1 cellular context compared by ENCODE assay signal in genomic region chr20:12925863-12926547, GRCh38.
TF ChIP-seq lines count a peak whose summit lies in the region.

No MANE protein-coding gene starts in this region.

TF ChIP-seq in HepG2, 621 proteins besides CTCF, POLR2A, EP300 and RAD21 (continued from another document and continues in another):
- TF ChIP-seq NFAT5 (CRISPR knock-in tag; IDR thresholded peaks at IDR 0.05) (no peak), ZNF234 (CRISPR knock-in tag; conservative IDR thresholded peaks at IDR 0.05) (no peak), ZNF235 (CRISPR knock-in tag; IDR thresholded peaks at IDR 0.05; ENCODE audit: borderline replicate concordance) (0 out of 2 replicates have a peak, but pooled peaks have one; percentile 1), HMGA1 (CRISPR knock-in tag; conservative IDR thresholded peaks at IDR 0.05) (no peak), ZNF83 (CRISPR knock-in tag; IDR thresholded peaks at IDR 0.05; ENCODE audit: borderline replicate concordance) (0 out of 2 replicates have a peak, but pooled peaks have one; percentile 17), MTF1 (CRISPR knock-in tag; IDR thresholded peaks at IDR 0.05) (no peak), ZBTB20 (CRISPR knock-in tag; IDR thresholded peaks at IDR 0.05; ENCODE audit: borderline replicate concordance, low read depth) (no peak), KDM4B (CRISPR knock-in tag; IDR thresholded peaks at IDR 0.05) (no peak), PHF21A (CRISPR knock-in tag; IDR thresholded peaks at IDR 0.05) (peak; percentile 21; the same call in 1 of the 2 replicates), ZNF333 (CRISPR knock-in tag; IDR thresholded peaks at IDR 0.05; ENCODE audit: borderline replicate concordance) (no peak), ZFP91 (CRISPR knock-in tag; IDR thresholded peaks at IDR 0.05; ENCODE audit: borderline replicate concordance) (0 out of 2 replicates have a peak, but pooled peaks have one; percentile 42), MTA1 (CRISPR knock-in tag; IDR thresholded peaks at IDR 0.05; ENCODE audit: borderline replicate concordance) (no peak), KAT7 (CRISPR knock-in tag; IDR thresholded peaks at IDR 0.05; ENCODE audit: borderline replicate concordance) (no peak), RFX1 (IDR thresholded peaks at IDR 0.05) (no peak), SETDB1 (CRISPR knock-in tag; IDR thresholded peaks at IDR 0.05; ENCODE audit: borderline replicate concordance) (0 out of 2 replicates have a peak, but pooled peaks have one; percentile 56), MED1 (CRISPR knock-in tag; IDR thresholded peaks at IDR 0.05) (no peak), ZNF704 (CRISPR knock-in tag; IDR thresholded peaks at IDR 0.05; ENCODE audit: borderline replicate concordance) (0 out of 2 replicates have a peak, but pooled peaks have one; percentile 34), ZMYM4 (CRISPR knock-in tag; IDR thresholded peaks at IDR 0.05) (peak; percentile 22; the same call in 1 of the 2 replicates), BCL3 (CRISPR knock-in tag; IDR thresholded peaks at IDR 0.05) (0 out of 2 replicates have a peak, but pooled peaks have one; percentile 34), FOSL1 (CRISPR knock-in tag; IDR thresholded peaks at IDR 0.05; ENCODE audit: borderline replicate concordance) (no peak), SMAD9 (CRISPR knock-in tag; IDR thresholded peaks at IDR 0.05) (no peak), ZUFSP (CRISPR knock-in tag; IDR thresholded peaks at IDR 0.05; ENCODE audit: borderline replicate concordance) (no peak), ZNF629 (CRISPR knock-in tag; conservative IDR thresholded peaks at IDR 0.05) (0 out of 2 replicates have a peak, but pooled peaks have one; percentile 23), ZSCAN31 (CRISPR knock-in tag; IDR thresholded peaks at IDR 0.05; ENCODE audit: low read depth) (no peak), NFIC (IDR thresholded peaks at IDR 0.05; ENCODE audit: low read length) (no peak), ZFP82 (CRISPR knock-in tag; IDR thresholded peaks at IDR 0.05; ENCODE audit: borderline replicate concordance) (no peak), ZNF780A (CRISPR knock-in tag; IDR thresholded peaks at IDR 0.05) (peak; percentile 58; the same call in 1 of the 2 replicates), ZNF512 (CRISPR knock-in tag; IDR thresholded peaks at IDR 0.05) (0 out of 2 replicates have a peak, but pooled peaks have one; percentile 49), DMTF1 (CRISPR knock-in tag; IDR thresholded peaks at IDR 0.05) (no peak), ZNF781 (CRISPR knock-in tag; IDR thresholded peaks at IDR 0.05; ENCODE audit: borderline replicate concordance, not compliant biosample characterization) (no peak), ZZZ3 (CRISPR knock-in tag; IDR thresholded peaks at IDR 0.05; ENCODE audit: borderline replicate concordance) (no peak), ATF2 (CRISPR knock-in tag; IDR thresholded peaks at IDR 0.05) (no peak), HNF1A (IDR thresholded peaks at IDR 0.05; ENCODE audit: low read depth) (no peak), HNF1A (CRISPR knock-in tag; IDR thresholded peaks at IDR 0.05; ENCODE audit: borderline replicate concordance) (no peak), NR2C2 (CRISPR knock-in tag; IDR thresholded peaks at IDR 0.05; ENCODE audit: borderline replicate concordance) (no peak), ZNF550 (CRISPR knock-in tag; IDR thresholded peaks at IDR 0.05; ENCODE audit: borderline replicate concordance) (0 out of 2 replicates have a peak, but pooled peaks have one; percentile 34), ZSCAN30 (CRISPR knock-in tag; IDR thresholded peaks at IDR 0.05) (no peak)
